ENCODE assay signal across 13 cellular contexts in the genomic region with DNA sequence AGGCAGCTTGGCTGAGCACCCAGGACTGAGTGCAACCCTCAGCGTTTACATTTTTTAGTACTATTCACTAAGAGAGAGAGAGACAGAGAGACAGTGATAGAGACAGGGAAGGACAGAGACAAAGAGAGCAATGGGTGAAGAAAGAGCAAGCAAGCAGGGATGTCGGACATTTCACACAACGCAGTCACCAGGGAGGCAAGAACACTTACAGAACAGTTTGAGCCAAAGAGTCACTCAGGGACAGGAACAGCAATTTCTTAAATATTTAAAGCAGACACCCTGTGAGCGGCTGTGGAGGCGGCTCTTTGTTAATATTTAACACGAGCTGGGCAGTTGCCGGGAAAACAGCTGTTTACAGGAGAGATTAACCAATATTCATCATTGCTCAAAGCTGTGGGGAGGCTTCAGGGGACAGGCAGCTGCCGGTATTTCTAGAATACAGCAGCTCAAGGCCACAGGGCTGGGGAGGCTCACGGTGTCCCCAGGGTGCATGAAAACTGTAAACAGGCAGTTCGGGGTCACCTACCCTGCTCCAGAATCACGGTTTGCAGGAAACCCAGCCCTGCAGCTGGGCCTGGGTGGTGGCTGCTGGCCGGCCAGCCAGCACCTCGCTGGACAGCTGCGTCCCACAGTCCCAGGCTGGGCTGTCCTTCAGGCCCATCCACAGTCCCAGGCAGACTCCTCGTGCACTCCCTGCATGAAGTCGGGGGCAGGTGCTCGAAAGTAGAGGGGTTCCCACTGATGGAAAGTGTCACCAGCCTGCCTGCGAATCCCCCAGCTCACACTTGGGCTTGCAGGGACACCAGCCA. TPM values are rescaled to one million over a fixed set of nuclear protein-coding genes. Genes with fewer than 3 reads are reported as not detected.
DNase-seq lines count a peak whose midpoint lies in the region; ATAC-seq and TF ChIP-seq lines count a peak whose summit lies in the region.
"Had no signal": no experiment of that assay in that cellular context is flagged by ENCODE, and none has a peak within 500 bp of the region (broad histone marks: within the 10 kb centered on the region; RNA-seq: fewer than 3 reads in every experiment).

No MANE protein-coding gene starts in this region.

- WGBS in esophagus muscularis mucosa, result 27% methylated on average over 13 of the region's 18 CpGs

- H3K27ac ChIP-seq in 22Rv1, result peak overlapping the region; percentile 78
- H3K27ac ChIP-seq in esophagus muscularis mucosa (replicated peaks in 1 of 4), result peak overlapping the region; percentile 34 to 68 (median 54)
- H3K27ac ChIP-seq in muscle layer of duodenum (ENCODE audit: low read length), result peak overlapping the region; percentile 56
- H3K27ac ChIP-seq: foreskin keratinocyte, parathyroid adenoma had no signal

- DNase-seq in esophagus muscularis mucosa (ENCODE audit: extremely low spot score), result peak; percentile 92
- DNase-seq in NOMO-1 (lab: John Stamatoyannopoulos, UW; ENCODE audit: unreplicated experiment in 2 of 2), result no peak
- no peak for DNase-seq in NCI-H1436 (lab: John Stamatoyannopoulos, UW)
- DNase-seq in NK-92 (lab: John Stamatoyannopoulos, UW; ENCODE audit: unreplicated experiment), result no peak
- DNase-seq: activated CD4-positive, alpha-beta T cell treated with anti-CD3 and anti-CD28 coated beads for 1 hour; foreskin keratinocyte; stimulated activated CD8-positive, alpha-beta memory T cell treated with anti-CD3 and anti-CD28 coated beads, Interleukin-4, amount 100 ng/mL, for 48 hours had no signal

- H3K4me3 ChIP-seq in esophagus muscularis mucosa (peak overlapping the region in 1 of 4 donors; percentile 7), muscle layer of duodenum (ENCODE audit: low read depth in 1 of 2, low read length in 2 of 2) (peak overlapping the region; percentile 11 to 27)

- intact Hi-C loops in esophagus muscularis mucosa (cut with DNase I), result no loop called here

- TF ChIP-seq EP300 in esophagus muscularis mucosa (IDR thresholded peaks at IDR 0.05), result no peak

- TF ChIP-seq CTCF in 22Rv1 (IDR thresholded peaks at IDR 0.05) (no peak), esophagus muscularis mucosa (IDR thresholded peaks at IDR 0.05) (no peak)

- ATAC-seq in HG02678 (IDR thresholded peaks at IDR 0.05; ENCODE audit: unreplicated experiment), result peak; percentile 62
- ATAC-seq in HG02981 (IDR thresholded peaks at IDR 0.05; ENCODE audit: unreplicated experiment), result no peak
- ATAC-seq: foreskin keratinocyte had no signal

- H3K27me3 ChIP-seq in esophagus muscularis mucosa, result peaks cover 0 to 9% (median 0%) of the 10 kb centered on the region in 4 donors
- no peaks in the 10 kb centered on the region for H3K27me3 ChIP-seq in muscle layer of duodenum (ENCODE audit: low read depth, low read length)
- H3K27me3 ChIP-seq: foreskin keratinocyte had no signal

- no peak for TF ChIP-seq POLR2A in esophagus muscularis mucosa (IDR thresholded peaks at IDR 0.05; ENCODE audit: low read depth)

- H3K9me3 ChIP-seq in esophagus muscularis mucosa (no peaks in the 10 kb centered on the region), muscle layer of duodenum (ENCODE audit: control insufficient read depth in 1 of 2, low read length in 2 of 2) (no peaks in the 10 kb centered on the region)

- H3K36me3 ChIP-seq in esophagus muscularis mucosa, result no peaks in the 10 kb centered on the region
- no peaks in the 10 kb centered on the region for H3K36me3 ChIP-seq in muscle layer of duodenum (ENCODE audit: control insufficient read depth in 1 of 2, insufficient read depth in 2 of 2, low read length in 2 of 2)

- H3K4me1 ChIP-seq in esophagus muscularis mucosa (peaks cover 12 to 22% (median 22%) of the 10 kb centered on the region in 4 donors), muscle layer of duodenum (ENCODE audit: control insufficient read depth in 1 of 2, insufficient read depth in 2 of 2, low read length in 2 of 2) (peaks cover 15 to 19% of the 10 kb centered on the region in 2 donors)
- H3K4me1 ChIP-seq: foreskin keratinocyte, parathyroid adenoma had no signal

RNA-seq across cellular contexts. Expression of gene PCSK6, which starts 38.8 kb away (rescaled TPM):
- total RNA-seq in esophagus muscularis mucosa, result 10 to 100 TPM; 13.6 to 24.1 (median 15.3) TPM
- total RNA-seq: H4 had no signal
